ENCODE assay signal across 1 cellular context in genomic region chr19:42268142-42268703, GRCh38.
TF ChIP-seq lines count a peak whose summit lies in the region.

No MANE protein-coding gene starts in this region.

TF ChIP-seq in K562, 482 proteins besides CTCF, POLR2A, EP300 and RAD21 (continued from another document and continues in another):
- TF ChIP-seq CREBBP (IDR thresholded peaks at IDR 0.05; ENCODE audit: low read depth, low read length) (no peak), USF2 (CRISPR knock-in tag; IDR thresholded peaks at IDR 0.05) (peak; percentile 81), MLX (CRISPR knock-in tag; conservative IDR thresholded peaks at IDR 0.05) (no peak), STAG1 (CRISPR knock-in tag; IDR thresholded peaks at IDR 0.05; ENCODE audit: borderline replicate concordance) (no peak), ZSCAN29 (IDR thresholded peaks at IDR 0.05) (no peak), NCOA1 (IDR thresholded peaks at IDR 0.05; ENCODE audit: low read depth) (peak; percentile 52; the same call in 1 of the 2 replicates), MTA3 (IDR thresholded peaks at IDR 0.05; ENCODE audit: borderline replicate concordance) (no peak), ZNF3 (CRISPR knock-in tag; IDR thresholded peaks at IDR 0.05) (no peak), GTF2B (IDR thresholded peaks at IDR 0.05; ENCODE audit: extremely low read depth, insufficient read length) (no peak), ELF2 (CRISPR knock-in tag; IDR thresholded peaks at IDR 0.05) (no peak), ETS2 (tag; IDR thresholded peaks at IDR 0.05; ENCODE audit: borderline replicate concordance, poor library complexity, severe bottlenecking) (no peak), BMI1 (IDR thresholded peaks at IDR 0.05; ENCODE audit: low read length) (no peak), ZNF217 (CRISPR knock-in tag; IDR thresholded peaks at IDR 0.05) (no peak), TEAD1 (CRISPR knock-in tag; IDR thresholded peaks at IDR 0.05) (0 out of 4 replicates have a peak, but pooled peaks of 1 of the 2 experiments have one; percentile 46), PATZ1 (CRISPR knock-in tag; IDR thresholded peaks at IDR 0.05; ENCODE audit: borderline replicate concordance) (no peak), NEUROD1 (IDR thresholded peaks at IDR 0.05; ENCODE audit: borderline replicate concordance, low read depth, low read length, partially characterized antibody) (peak; percentile 62), ZNF436 (CRISPR knock-in tag; IDR thresholded peaks at IDR 0.05) (no peak), ETV1 (tag; conservative IDR thresholded peaks at IDR 0.05; ENCODE audit: low read depth) (no peak), E2F3 (CRISPR knock-in tag; IDR thresholded peaks at IDR 0.05) (0 out of 2 replicates have a peak, but pooled peaks have one; percentile 57), TAF15 (IDR thresholded peaks at IDR 0.05; ENCODE audit: low read depth, low read length) (no peak), MAX (CRISPR knock-in tag; IDR thresholded peaks at IDR 0.05) (no peak; the same call in none of the 2 replicates), TFAP4 (CRISPR knock-in tag; IDR thresholded peaks at IDR 0.05; ENCODE audit: borderline replicate concordance) (peak; percentile 42; the same call in 1 of the 2 replicates), E2F1 (CRISPR knock-in tag; IDR thresholded peaks at IDR 0.05) (peak; percentile 88), ZNF384 (IDR thresholded peaks at IDR 0.05; ENCODE audit: low read depth, low read length) (no peak), HOMEZ (CRISPR knock-in tag; IDR thresholded peaks at IDR 0.05) (no peak), CHD2 (IDR thresholded peaks at IDR 0.05; ENCODE audit: low read depth, low read length) (peak; percentile 87), NFYB (IDR thresholded peaks at IDR 0.05; ENCODE audit: extremely low read depth, insufficient read length) (peak; percentile 71), ZNF609 (CRISPR knock-in tag; IDR thresholded peaks at IDR 0.05; ENCODE audit: borderline replicate concordance) (no peak), ZKSCAN3 (CRISPR knock-in tag; IDR thresholded peaks at IDR 0.05) (no peak), DNMT1 (IDR thresholded peaks at IDR 0.05) (no peak), ZBTB5 (IDR thresholded peaks at IDR 0.05) (peak; percentile 95), ZNF583 (CRISPR knock-in tag; IDR thresholded peaks at IDR 0.05) (0 out of 2 replicates have a peak, but pooled peaks have one; percentile 33), MEIS2 (IDR thresholded peaks at IDR 0.05; ENCODE audit: partially characterized antibody) (peak; percentile 52), ZNF316 (IDR thresholded peaks at IDR 0.05) (no peak), ERF (CRISPR knock-in tag; IDR thresholded peaks at IDR 0.05) (peak; percentile 90), THAP12 (CRISPR knock-in tag; IDR thresholded peaks at IDR 0.05) (peak; percentile 84), ZNF764 (CRISPR knock-in tag; IDR thresholded peaks at IDR 0.05; ENCODE audit: low read depth) (no peak), SIRT6 (IDR thresholded peaks at IDR 0.05; ENCODE audit: low read depth, low read length) (no peak), NKRF (IDR thresholded peaks at IDR 0.05; ENCODE audit: borderline replicate concordance) (no peak)
